10 cellular contexts compared by ENCODE assay signal in the genomic region with DNA sequence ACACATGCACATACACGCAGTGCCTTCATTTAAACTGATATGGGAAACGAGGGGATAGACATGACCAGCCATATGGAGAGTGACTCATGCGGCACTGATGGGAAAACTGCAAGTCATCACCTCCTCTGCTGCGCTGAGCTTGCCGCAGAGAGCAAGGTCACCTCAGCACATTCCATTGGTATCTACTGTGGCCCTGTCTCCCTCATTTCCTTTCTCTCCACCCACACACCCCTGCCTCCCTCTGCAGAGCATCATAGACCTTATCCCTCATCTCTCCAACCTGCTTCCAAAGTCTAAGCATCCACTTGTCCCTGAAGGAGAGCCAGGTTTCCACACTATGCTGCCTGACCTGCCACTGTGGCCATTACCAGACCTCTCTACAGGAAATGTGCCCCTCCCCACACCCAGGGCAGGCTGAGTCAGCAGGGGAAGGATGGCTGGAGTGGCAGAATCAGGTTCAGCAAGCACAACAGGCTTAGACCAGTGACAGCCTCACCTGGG.
DNase-seq lines count a peak whose midpoint lies in the region; ATAC-seq, FAIRE-seq and TF ChIP-seq lines count a peak whose summit lies in the region.
"Had no signal": no experiment of that assay in that cellular context is flagged by ENCODE, and none has a peak within 500 bp of the region (broad histone marks: within the 10 kb centered on the region; RNA-seq: fewer than 3 reads in every experiment).

No MANE protein-coding gene starts in this region.

- H3K9ac ChIP-seq in endothelial cell of umbilical vein (replicated peaks; ENCODE audit: extremely low read depth, insufficient read depth, low read length) (no peak overlapping the region), neuronal stem cell (ENCODE audit: low read depth, low read length, poor library complexity) (peak overlapping the region; percentile 36)
- H3K9ac ChIP-seq: KMS-11 had no signal

- no peaks in the 10 kb centered on the region for H3K79me2 ChIP-seq in endothelial cell of umbilical vein (ENCODE audit: control insufficient read depth, insufficient read depth, low read length)

- H3K27me3 ChIP-seq in endothelial cell of umbilical vein (ENCODE audit: control insufficient read depth in 2 of 2, insufficient read depth in 2 of 2, low read length in 2 of 2) (no peaks in the 10 kb centered on the region), neuronal stem cell (ENCODE audit: control insufficient read depth in 3 of 3, insufficient read depth in 3 of 3, low read depth in 1 of 3, low read length in 3 of 3) (no peaks in the 10 kb centered on the region), gastroesophageal sphincter (no peaks in the 10 kb centered on the region)

- H4K91ac ChIP-seq in neuronal stem cell (ENCODE audit: low read depth, low read length, poor library complexity) = no peak overlapping the region

- peak overlapping the region; percentile 58 for H3K18ac ChIP-seq in neuronal stem cell (ENCODE audit: low read length)

- no peak overlapping the region for H2AK5ac ChIP-seq in neuronal stem cell (ENCODE audit: low read depth, low read length)

- no peaks in the 10 kb centered on the region for H3K36me3 Mint-ChIP-seq in activated CD8-positive, alpha-beta memory T cell treated with anti-CD3 and anti-CD28 coated beads, Interleukin-2, amount 10 ng/mL, durations not matched to agents 7 days and 5 days

- no peak overlapping the region for H3K4me3 Mint-ChIP-seq in activated CD8-positive, alpha-beta memory T cell treated with anti-CD3 and anti-CD28 coated beads, Interleukin-2, amount 10 ng/mL, durations not matched to agents 7 days and 5 days
- H3K4me3 Mint-ChIP-seq: effector memory CD8-positive, alpha-beta T cell had no signal

- CTCF ChIA-PET in endothelial cell of umbilical vein (lab: Charles Lee) = no interaction called here
- CTCF ChIA-PET in activated CD8-positive, alpha-beta memory T cell treated with anti-CD3 and anti-CD28 coated beads, Interleukin-2, amount 10 ng/mL, durations not matched to agents 7 days and 5 days (lab: Charles Lee) = no interaction called here

- no peaks in the 10 kb centered on the region for H3K4me1 Mint-ChIP-seq in activated CD8-positive, alpha-beta memory T cell treated with anti-CD3 and anti-CD28 coated beads, Interleukin-2, amount 10 ng/mL, durations not matched to agents 7 days and 5 days

- peak overlapping the region; percentile 38 for H3K14ac ChIP-seq in neuronal stem cell (ENCODE audit: low read length)

- H2BK15ac ChIP-seq in neuronal stem cell (ENCODE audit: low read length) = no peak overlapping the region

- dilution Hi-C loops in endothelial cell of umbilical vein (cut with MboI; ENCODE audit: extremely low pct_ligation_motif_present, low sequenced_read_pairs) = no loop called here

- H3K4me3 ChIP-seq in NB4 (ENCODE audit: low read depth, low read length) (no peak overlapping the region), endothelial cell of umbilical vein (replicated peaks in 1 of 3; ENCODE audit: insufficient read depth in 1 of 3, low read depth in 1 of 3, low read length in 3 of 3) (no peak overlapping the region), neuronal stem cell (ENCODE audit: low read length in 2 of 2) (no peak overlapping the region), gastroesophageal sphincter (no peak overlapping the region)

- intact Hi-C loops in endothelial cell of umbilical vein (cut with micrococcal nuclease) = loop anchor here (10.0 kb wide), 1 partner anchor 642 kb away; no protein-coding TSS in a partner anchor

- H3K23ac ChIP-seq in neuronal stem cell (ENCODE audit: low read depth, low read length, poor library complexity) = no peak overlapping the region

- no peak for ATAC-seq in gastroesophageal sphincter
- no peak for ATAC-seq in activated CD8-positive, alpha-beta memory T cell treated with anti-CD3 and anti-CD28 coated beads, Interleukin-2, amount 10 ng/mL, durations not matched to agents 7 days and 5 days
- ATAC-seq: effector memory CD8-positive, alpha-beta T cell had no signal

- no peak overlapping the region for H3K27ac Mint-ChIP-seq in activated CD8-positive, alpha-beta memory T cell treated with anti-CD3 and anti-CD28 coated beads, Interleukin-2, amount 10 ng/mL, durations not matched to agents 7 days and 5 days
- H3K27ac Mint-ChIP-seq: effector memory CD8-positive, alpha-beta T cell had no signal

- H3K9me3 Mint-ChIP-seq in activated CD8-positive, alpha-beta memory T cell treated with anti-CD3 and anti-CD28 coated beads, Interleukin-2, amount 10 ng/mL, durations not matched to agents 7 days and 5 days (ENCODE audit: low read depth) = no peaks in the 10 kb centered on the region

- no peak overlapping the region for H3K4ac ChIP-seq in neuronal stem cell (ENCODE audit: low read length)

- peak; percentile 90 for DNase-seq in DMS79 treated with DMSO at 0.1 percent for 48 hours (lab: John Stamatoyannopoulos, UW)
- peak; percentile 46 for DNase-seq in NB4 (ENCODE audit: low read depth)
- peak; percentile 15 for DNase-seq in endothelial cell of umbilical vein (ENCODE audit: low read depth, low spot score)
- no peak for DNase-seq in neuronal stem cell (ENCODE audit: low spot score)
- DNase-seq in GM12891 (ENCODE audit: insufficient read length, low spot score) = no peak
- DNase-seq in activated CD4-positive, alpha-beta T cell treated with anti-CD3 and anti-CD28 coated beads, Interleukin-2, amount 50 U/mL, for 1 hour = no peak
- no peak for DNase-seq in activated CD8-positive, alpha-beta memory T cell treated with anti-CD3 and anti-CD28 coated beads, Interleukin-2, amount 10 ng/mL, durations not matched to agents 7 days and 5 days
- DNase-seq: effector memory CD8-positive, alpha-beta T cell had no signal

- no peak overlapping the region for H4K8ac ChIP-seq in neuronal stem cell (ENCODE audit: low read depth, low read length)

- no peak overlapping the region for H2BK5ac ChIP-seq in neuronal stem cell (ENCODE audit: low read length)

- H3K4me1 ChIP-seq in endothelial cell of umbilical vein (ENCODE audit: control insufficient read depth, extremely low read depth, insufficient read depth, low read length) (peaks cover 10% of the 10 kb centered on the region), neuronal stem cell (ENCODE audit: control insufficient read depth in 2 of 2, insufficient read depth in 1 of 2, low read depth in 1 of 2, low read length in 2 of 2) (peaks cover 0 to 8% of the 10 kb centered on the region in 2 donors), gastroesophageal sphincter (no peaks in the 10 kb centered on the region)

- FAIRE-seq in endothelial cell of umbilical vein (lab: Jason Lieb, UNC) (no peak), GM12891 (lab: Jason Lieb, UNC) (no peak)

- no peak for TF ChIP-seq POLR2A in NB4 (IDR thresholded peaks at IDR 0.05; ENCODE audit: extremely low read depth, insufficient read length)
- no peak for TF ChIP-seq POLR2A in endothelial cell of umbilical vein (IDR thresholded peaks at IDR 0.05; ENCODE audit: low read depth, low read length)
- no peak for TF ChIP-seq POLR2A in GM12891 (IDR thresholded peaks at IDR 0.05; ENCODE audit: low read depth, low read length)
- TF ChIP-seq POLR2A in gastroesophageal sphincter (IDR thresholded peaks at IDR 0.05) = no peak

- H2AFZ ChIP-seq in endothelial cell of umbilical vein (ENCODE audit: low read depth, low read length) = peak overlapping the region; percentile 39
- H2AFZ ChIP-seq in neuronal stem cell (ENCODE audit: low read length) = no peak overlapping the region

- H3K27me3 Mint-ChIP-seq in activated CD8-positive, alpha-beta memory T cell treated with anti-CD3 and anti-CD28 coated beads, Interleukin-2, amount 10 ng/mL, durations not matched to agents 7 days and 5 days = no peaks in the 10 kb centered on the region

- H3K4me2 ChIP-seq in endothelial cell of umbilical vein (ENCODE audit: insufficient read depth, low read length) (no peak overlapping the region), neuronal stem cell (ENCODE audit: insufficient read depth, low read length, poor library complexity, severe bottlenecking) (no peak overlapping the region)
- H3K4me2 ChIP-seq: KMS-11 had no signal

- BruUV-seq in endothelial cell of umbilical vein (replicated peaks; lab: Mats Ljungman, UMichigan) = no TSS peak

- no peak overlapping the region for H2BK120ac ChIP-seq in neuronal stem cell (ENCODE audit: low read depth, low read length)

- H3K9me3 ChIP-seq in endothelial cell of umbilical vein (replicated peaks; ENCODE audit: control insufficient read depth, insufficient read depth, low read length) = no peaks in the 10 kb centered on the region
- no peaks in the 10 kb centered on the region for H3K9me3 ChIP-seq in neuronal stem cell (replicated peaks in 1 of 2; ENCODE audit: control insufficient read depth in 2 of 2, insufficient read depth in 1 of 2, low read depth in 1 of 2, low read length in 2 of 2)
- no peaks in the 10 kb centered on the region for H3K9me3 ChIP-seq in gastroesophageal sphincter

- H3K79me1 ChIP-seq in neuronal stem cell (ENCODE audit: low read depth, low read length) = no peaks in the 10 kb centered on the region

- no peaks in the 10 kb centered on the region for H3K9me1 ChIP-seq in endothelial cell of umbilical vein (replicated peaks; ENCODE audit: control insufficient read depth, extremely low read depth, insufficient read depth, low read length)

- no peak overlapping the region for H2BK12ac ChIP-seq in neuronal stem cell (ENCODE audit: low read length)

- no CpG with 5 or more reads among the region's 5 CpGs for WGBS in neuronal stem cell (ENCODE audit: extremely low coverage in 2 of 2, insufficient read length in 2 of 2, insufficient replicate concordance in 1 of 2), 2 donors
- 43 to 48% methylated on average over 3 to 5 of the region's 5 CpGs for WGBS in gastroesophageal sphincter (ENCODE audit: low coverage in 1 of 2), 2 donors

- no peak overlapping the region for H3K27ac ChIP-seq in endothelial cell of umbilical vein (ENCODE audit: insufficient read depth, low read depth, low read length)
- H3K27ac ChIP-seq in neuronal stem cell (replicated peaks; ENCODE audit: low read length) = no peak overlapping the region
- no peak overlapping the region for H3K27ac ChIP-seq in gastroesophageal sphincter
- H3K27ac ChIP-seq: KMS-11 had no signal

- no peaks in the 10 kb centered on the region for H4K20me1 ChIP-seq in endothelial cell of umbilical vein (replicated peaks; ENCODE audit: control insufficient read depth, extremely low read depth, insufficient read depth, low read length)

- H3K36me3 ChIP-seq in endothelial cell of umbilical vein (ENCODE audit: control insufficient read depth in 2 of 2, extremely low read depth in 1 of 2, insufficient read depth in 2 of 2, low read length in 2 of 2) = no peaks in the 10 kb centered on the region
- H3K36me3 ChIP-seq in neuronal stem cell (replicated peaks in 1 of 2; ENCODE audit: control insufficient read depth in 2 of 2, insufficient read depth in 2 of 2, low read length in 2 of 2) = no peaks in the 10 kb centered on the region
- H3K36me3 ChIP-seq in gastroesophageal sphincter = no peaks in the 10 kb centered on the region

- POLR2A ChIA-PET in endothelial cell of umbilical vein (lab: Charles Lee) = no interaction called here

- TF ChIP-seq EP300 in gastroesophageal sphincter (IDR thresholded peaks at IDR 0.05) = no peak

- TF ChIP-seq CTCF in NB4 (IDR thresholded peaks at IDR 0.05; ENCODE audit: low read depth, low read length) (no peak), endothelial cell of umbilical vein (IDR thresholded peaks at IDR 0.05; ENCODE audit: extremely low read depth in 1 of 2, insufficient read depth in 1 of 2, low read depth in 1 of 2, low read length in 2 of 2) (no peak), gastroesophageal sphincter (IDR thresholded peaks at IDR 0.05) (no peak)

Comparison
In these comparisons a context has a peak if more than half of its experiments do, and no peak if none do; other contexts are left out.
1. DNase-seq: peak in DMS79 treated with DMSO at 0.1 percent for 48 hours (single experiment), NB4 (single experiment) and endothelial cell of umbilical vein (single experiment); none in neuronal stem cell (single experiment), GM12891 (single experiment), activated CD4-positive, alpha-beta T cell treated with anti-CD3 and anti-CD28 coated beads, Interleukin-2, amount 50 U/mL, for 1 hour (single experiment) and activated CD8-positive, alpha-beta memory T cell treated with anti-CD3 and anti-CD28 coated beads, Interleukin-2, amount 10 ng/mL, durations not matched to agents 7 days and 5 days (single experiment).